In the genomic region with DNA sequence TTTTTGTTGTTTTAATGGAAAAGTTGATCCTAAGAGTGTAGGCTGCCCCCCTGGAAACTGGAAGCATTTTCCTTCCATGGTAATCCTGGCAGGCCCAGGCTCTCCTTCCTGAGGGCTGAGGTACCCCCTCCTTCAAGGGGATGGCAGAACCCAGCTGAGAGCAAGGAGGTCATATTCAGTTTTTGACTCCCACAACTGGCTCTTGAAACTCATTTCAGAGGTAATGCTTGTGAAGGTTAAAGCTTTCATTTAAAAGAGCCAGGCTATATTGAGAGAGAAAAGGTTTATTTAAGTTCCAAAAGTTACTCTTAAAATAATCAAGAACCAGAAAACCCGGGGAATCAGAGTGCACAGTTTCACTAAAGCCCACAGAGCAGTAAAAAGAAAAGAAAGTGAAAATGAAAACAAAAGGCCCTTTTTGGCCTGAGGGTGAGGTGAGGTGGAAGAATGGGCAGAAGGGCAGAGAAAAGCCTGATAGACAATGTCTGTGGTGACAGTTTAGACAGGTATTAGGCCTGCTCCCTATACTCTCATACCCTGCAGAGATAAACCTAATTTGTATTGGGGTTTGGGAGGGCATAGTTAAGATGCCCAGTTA, we compare ENCODE assay signal across 16 cellular contexts. TPM values are rescaled to one million over a fixed set of nuclear protein-coding genes. Genes with fewer than 3 reads are reported as not detected.
DNase-seq lines count a peak whose midpoint lies in the region; ATAC-seq and TF ChIP-seq lines count a peak whose summit lies in the region.
"Had no signal": no experiment of that assay in that cellular context is flagged by ENCODE, and none has a peak within 500 bp of the region (broad histone marks: within the 10 kb centered on the region; RNA-seq: fewer than 3 reads in every experiment).

No MANE protein-coding gene starts in this region.

- ATAC-seq in GM21825 (IDR thresholded peaks at IDR 0.05; ENCODE audit: unreplicated experiment), result peak; percentile 84
- peak; percentile 90 for ATAC-seq in HG03196 (IDR thresholded peaks at IDR 0.05; ENCODE audit: unreplicated experiment)
- ATAC-seq in HG03457 (IDR thresholded peaks at IDR 0.05; ENCODE audit: unreplicated experiment), result no peak
- ATAC-seq: naive thymus-derived CD8-positive, alpha-beta T cell had no signal

- DNase-seq in GM12865 (ENCODE audit: low read depth) (peak; percentile 41), GM19240 (ENCODE audit: insufficient read length, low spot score) (peak; percentile 46), activated gamma-delta T cell treated with Interleukin-2 at 50 U/mL for 16 hours (no peak), mesenteric fat pad (ENCODE audit: low spot score) (no peak), nucleus accumbens (lab: John Stamatoyannopoulos, UW) (no peak)
- DNase-seq: activated T-cell treated with anti-CD3 and anti-CD28 coated beads, Interleukin-2, amount 50 U/mL, for 24 hours; glutamatergic neuron; left cardiac atrium; naive thymus-derived CD8-positive, alpha-beta T cell; NCI-H1417; NCI-H774; SJCRH30; transverse colon had no signal

- no peak overlapping the region for H3K4me3 ChIP-seq in GM12865 (ENCODE audit: low read depth, low read length)
- H3K4me3 ChIP-seq: SJCRH30, transverse colon had no signal

- TF ChIP-seq CTCF in GM12865 (IDR thresholded peaks at IDR 0.05; ENCODE audit: insufficient read depth, low read depth, low read length, missing control alignments), result no peak

RNA-seq across cellular contexts. Expression of a gene that starts 47.0 kb away (rescaled TPM):
- 11.9 TPM for total RNA-seq in mesenteric fat pad
- total RNA-seq: naive thymus-derived CD8-positive, alpha-beta T cell had no signal

Comparison
In these comparisons a context has a peak if more than half of its experiments do, and no peak if none do; other contexts are left out.
1. DNase-seq: peak in GM12865 (single experiment) and GM19240 (single experiment); none in activated gamma-delta T cell treated with Interleukin-2 at 50 U/mL for 16 hours (single experiment), mesenteric fat pad (single experiment) and nucleus accumbens (0 of 56).